In the genomic region with DNA sequence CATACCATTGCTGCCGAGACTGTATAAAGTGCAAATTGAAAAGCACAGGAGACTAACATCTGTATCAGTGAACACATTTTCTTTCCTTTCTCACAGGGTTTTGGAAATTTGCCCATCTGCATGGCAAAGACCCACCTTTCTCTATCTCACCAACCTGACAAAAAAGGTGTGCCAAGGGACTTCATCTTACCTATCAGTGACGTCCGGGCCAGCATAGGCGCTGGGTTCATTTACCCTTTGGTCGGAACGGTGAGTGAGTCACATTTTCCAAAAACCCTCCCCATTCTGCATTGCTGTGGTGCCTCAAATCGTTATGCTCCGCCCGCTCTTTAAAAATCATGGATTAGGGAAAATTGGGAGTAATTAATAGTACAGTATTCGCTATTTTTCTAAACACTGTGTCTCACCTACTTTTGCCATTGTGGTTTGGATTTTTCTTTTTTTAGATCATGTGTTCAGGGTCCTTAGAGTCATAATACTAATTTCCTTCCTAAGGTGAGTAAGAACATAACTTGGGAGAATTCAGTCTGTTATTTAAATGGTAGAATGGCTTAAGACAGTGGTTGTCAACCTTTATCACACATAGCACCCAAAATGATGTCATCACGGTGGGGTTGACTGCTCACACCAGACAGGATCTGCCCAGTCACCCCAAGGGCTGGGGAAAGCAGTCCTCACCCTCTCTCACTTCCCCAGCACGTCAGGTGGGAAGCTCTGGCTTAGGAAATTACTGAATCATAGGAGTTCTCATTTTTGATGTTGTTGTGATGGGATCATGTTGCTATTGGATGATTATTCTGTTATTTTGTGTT, we compare ENCODE assay signal across 12 cellular contexts.
DNase-seq lines count a peak whose midpoint lies in the region; ATAC-seq and TF ChIP-seq lines count a peak whose summit lies in the region.
"Had no signal": no experiment of that assay in that cellular context is flagged by ENCODE, and none has a peak within 500 bp of the region (broad histone marks: within the 10 kb centered on the region; RNA-seq: fewer than 3 reads in every experiment).

No MANE protein-coding gene starts in this region.

- H3K4me1 Mint-ChIP-seq in HFFc6 (ENCODE audit: low read depth), result peaks cover 67% of the 10 kb centered on the region
- H3K4me1 Mint-ChIP-seq: stimulated activated memory B cell treated with anti-CD40 and anti-IgM and Interleukin-4, amounts not matched to agents 10 μg/mL and 1 μg/mL and 100 μg/mL, for 72 hours had no signal

- intact Hi-C loops in gastrocnemius medialis (cut with DNase I; ENCODE audit: low total_unique reads), result no loop called here
- intact Hi-C loops in left colon (cut with DNase I, micrococcal nuclease), result no loop called here

- TF ChIP-seq CTCF in HFFc6 (IDR thresholded peaks at IDR 0.05) (no peak), epithelial cell of proximal tubule (conservative IDR thresholded peaks at IDR 0.05; ENCODE audit: low read depth, low read length) (no peak), gastrocnemius medialis (IDR thresholded peaks at IDR 0.05 in 4 of 5, conservative IDR thresholded peaks at IDR 0.05 in 1 of 5) (no peak)

- H3K4me3 ChIP-seq in SJCRH30 (no peak overlapping the region), epithelial cell of proximal tubule (ENCODE audit: low read depth, low read length) (no peak overlapping the region), gastrocnemius medialis (no peak overlapping the region)

- in situ Hi-C loops in gastrocnemius medialis (cut with MboI; ENCODE audit: low sequenced_read_pairs in 4 of 4), result no loop called here

- no peak for TF ChIP-seq POLR2A in gastrocnemius medialis (IDR thresholded peaks at IDR 0.05)

- H3K27ac ChIP-seq in SJCRH30 (peak overlapping the region; percentile 59), gastrocnemius medialis (peak overlapping the region; percentile 57 to 76 (median 71))
- H3K27ac ChIP-seq: parathyroid adenoma had no signal

- no peaks in the 10 kb centered on the region for H3K9me3 Mint-ChIP-seq in HFFc6
- H3K9me3 Mint-ChIP-seq: stimulated activated memory B cell treated with anti-CD40 and anti-IgM and Interleukin-4, amounts not matched to agents 10 μg/mL and 1 μg/mL and 100 μg/mL, for 72 hours had no signal

- H3K4me1 ChIP-seq in SJCRH30 (peaks cover 20% of the 10 kb centered on the region), gastrocnemius medialis (peaks cover 0 to 10% of the 10 kb centered on the region in 2 donors)
- H3K4me1 ChIP-seq: parathyroid adenoma had no signal

- peaks cover 54% of the 10 kb centered on the region for H3K36me3 Mint-ChIP-seq in HFFc6 (ENCODE audit: low read depth)

- peak overlapping the region; percentile 91 for H3K27ac Mint-ChIP-seq in HFFc6
- H3K27ac Mint-ChIP-seq: stimulated activated memory B cell treated with anti-CD40 and anti-IgM and Interleukin-4, amounts not matched to agents 10 μg/mL and 1 μg/mL and 100 μg/mL, for 72 hours had no signal

- no peak for ATAC-seq in gastrocnemius medialis
- no peak for ATAC-seq in HG02885 (IDR thresholded peaks at IDR 0.05; ENCODE audit: poor library complexity, unreplicated experiment)
- no peak for ATAC-seq in left colon
- ATAC-seq: stimulated activated memory B cell treated with anti-CD40 and anti-IgM and Interleukin-4, amounts not matched to agents 10 μg/mL and 1 μg/mL and 100 μg/mL, for 72 hours had no signal

- DNase-seq in HFFc6 (no peak), SJCRH30 (no peak), epithelial cell of proximal tubule (ENCODE audit: low read depth) (peak; percentile 87), gastrocnemius medialis (no peak), left colon (no peak), NCI-H1694 (lab: John Stamatoyannopoulos, UW) (no peak), epidermal melanocyte (ENCODE audit: insufficient read length, low spot score) (no peak)
- DNase-seq: amygdala, NCI-H2081 had no signal

- H3K4me3 Mint-ChIP-seq in HFFc6, result peak overlapping the region; percentile 42
- H3K4me3 Mint-ChIP-seq: stimulated activated memory B cell treated with anti-CD40 and anti-IgM and Interleukin-4, amounts not matched to agents 10 μg/mL and 1 μg/mL and 100 μg/mL, for 72 hours had no signal

- no peaks in the 10 kb centered on the region for H3K27me3 ChIP-seq in SJCRH30
- H3K27me3 ChIP-seq in gastrocnemius medialis, result no peaks in the 10 kb centered on the region

- H3K9me3 ChIP-seq in SJCRH30 (replicated peaks) (peaks cover 9% of the 10 kb centered on the region; the same call in 1 of the 2 replicates), gastrocnemius medialis (no peaks in the 10 kb centered on the region)

- H3K27me3 Mint-ChIP-seq in HFFc6 (ENCODE audit: insufficient read depth), result peaks cover 1% of the 10 kb centered on the region
- H3K27me3 Mint-ChIP-seq: stimulated activated memory B cell treated with anti-CD40 and anti-IgM and Interleukin-4, amounts not matched to agents 10 μg/mL and 1 μg/mL and 100 μg/mL, for 72 hours had no signal

- H3K36me3 ChIP-seq in SJCRH30 (peaks cover 21% of the 10 kb centered on the region), gastrocnemius medialis (no peaks in the 10 kb centered on the region)
